In genomic region chr15:21451920-21452563, GRCh38 we compare ENCODE assay signal across 6 cellular contexts. TPM values are rescaled to one million over a fixed set of nuclear protein-coding genes. Genes with fewer than 3 reads are reported as not detected.
"Had no signal": no experiment of that assay in that cellular context is flagged by ENCODE, and none has a peak within 500 bp of the region (broad histone marks: within the 10 kb centered on the region; RNA-seq: fewer than 3 reads in every experiment).

No MANE protein-coding gene starts in this region.

RNA-seq across cellular contexts. Expression of gene POTEB3, which starts 11.7 kb away (rescaled TPM):
- total RNA-seq: HT-29, LHCN-M2, OCI-LY7, PC-3, SK-MEL-5 had no signal
- polyA plus RNA-seq: SK-N-SH had no signal
